1 cellular context compared by ENCODE assay signal in the genomic region with DNA sequence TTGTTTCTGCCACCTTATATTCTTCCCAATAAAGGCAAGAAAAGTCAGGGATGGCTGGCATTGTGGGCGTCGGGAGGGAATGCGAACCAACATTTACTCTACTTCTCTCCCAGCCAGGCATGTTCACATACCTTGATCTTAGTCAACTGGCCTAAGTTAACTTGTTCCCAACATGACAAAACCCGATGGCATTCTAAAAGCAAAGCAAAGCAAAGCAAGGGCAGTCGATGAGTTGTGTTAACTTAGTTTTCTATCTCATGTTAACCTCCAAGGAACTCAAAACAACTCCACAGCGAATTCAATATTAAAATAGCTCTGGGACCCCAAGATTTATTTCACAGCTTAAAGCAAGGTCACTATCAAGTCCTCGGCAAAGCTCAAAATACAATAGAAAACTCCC.
TF ChIP-seq lines count a peak whose summit lies in the region.

No MANE protein-coding gene starts in this region.

TF ChIP-seq in SK-N-SH, 30 proteins besides CTCF, POLR2A, EP300 and RAD21 (continued from another document):
- TF ChIP-seq, protein P1, sequence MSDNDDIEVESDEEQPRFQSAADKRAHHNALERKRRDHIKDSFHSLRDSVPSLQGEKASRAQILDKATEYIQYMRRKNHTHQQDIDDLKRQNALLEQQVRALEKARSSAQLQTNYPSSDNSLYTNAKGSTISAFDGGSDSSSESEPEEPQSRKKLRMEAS (IDR thresholded peaks at IDR 0.05; ENCODE audit: low read depth) = no peak
- TF ChIP-seq POLR2AphosphoS5 (IDR thresholded peaks at IDR 0.05; ENCODE audit: low read depth, low read length) = no peak
- TF ChIP-seq, protein P2, sequence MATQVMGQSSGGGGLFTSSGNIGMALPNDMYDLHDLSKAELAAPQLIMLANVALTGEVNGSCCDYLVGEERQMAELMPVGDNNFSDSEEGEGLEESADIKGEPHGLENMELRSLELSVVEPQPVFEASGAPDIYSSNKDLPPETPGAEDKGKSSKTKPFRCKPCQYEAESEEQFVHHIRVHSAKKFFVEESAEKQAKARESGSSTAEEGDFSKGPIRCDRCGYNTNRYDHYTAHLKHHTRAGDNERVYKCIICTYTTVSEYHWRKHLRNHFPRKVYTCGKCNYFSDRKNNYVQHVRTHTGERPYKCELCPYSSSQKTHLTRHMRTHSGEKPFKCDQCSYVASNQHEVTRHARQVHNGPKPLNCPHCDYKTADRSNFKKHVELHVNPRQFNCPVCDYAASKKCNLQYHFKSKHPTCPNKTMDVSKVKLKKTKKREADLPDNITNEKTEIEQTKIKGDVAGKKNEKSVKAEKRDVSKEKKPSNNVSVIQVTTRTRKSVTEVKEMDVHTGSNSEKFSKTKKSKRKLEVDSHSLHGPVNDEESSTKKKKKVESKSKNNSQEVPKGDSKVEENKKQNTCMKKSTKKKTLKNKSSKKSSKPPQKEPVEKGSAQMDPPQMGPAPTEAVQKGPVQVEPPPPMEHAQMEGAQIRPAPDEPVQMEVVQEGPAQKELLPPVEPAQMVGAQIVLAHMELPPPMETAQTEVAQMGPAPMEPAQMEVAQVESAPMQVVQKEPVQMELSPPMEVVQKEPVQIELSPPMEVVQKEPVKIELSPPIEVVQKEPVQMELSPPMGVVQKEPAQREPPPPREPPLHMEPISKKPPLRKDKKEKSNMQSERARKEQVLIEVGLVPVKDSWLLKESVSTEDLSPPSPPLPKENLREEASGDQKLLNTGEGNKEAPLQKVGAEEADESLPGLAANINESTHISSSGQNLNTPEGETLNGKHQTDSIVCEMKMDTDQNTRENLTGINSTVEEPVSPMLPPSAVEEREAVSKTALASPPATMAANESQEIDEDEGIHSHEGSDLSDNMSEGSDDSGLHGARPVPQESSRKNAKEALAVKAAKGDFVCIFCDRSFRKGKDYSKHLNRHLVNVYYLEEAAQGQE (IDR thresholded peaks at IDR 0.05; ENCODE audit: low read depth, low read length) = no peak
- no peak for TF ChIP-seq RXRA (IDR thresholded peaks at IDR 0.05; ENCODE audit: borderline replicate concordance, low read depth)
- TF ChIP-seq, protein P3, sequence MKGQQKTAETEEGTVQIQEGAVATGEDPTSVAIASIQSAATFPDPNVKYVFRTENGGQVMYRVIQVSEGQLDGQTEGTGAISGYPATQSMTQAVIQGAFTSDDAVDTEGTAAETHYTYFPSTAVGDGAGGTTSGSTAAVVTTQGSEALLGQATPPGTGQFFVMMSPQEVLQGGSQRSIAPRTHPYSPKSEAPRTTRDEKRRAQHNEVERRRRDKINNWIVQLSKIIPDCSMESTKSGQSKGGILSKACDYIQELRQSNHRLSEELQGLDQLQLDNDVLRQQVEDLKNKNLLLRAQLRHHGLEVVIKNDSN (IDR thresholded peaks at IDR 0.05; ENCODE audit: borderline replicate concordance, low read depth) = no peak
- TF ChIP-seq, protein P4, sequence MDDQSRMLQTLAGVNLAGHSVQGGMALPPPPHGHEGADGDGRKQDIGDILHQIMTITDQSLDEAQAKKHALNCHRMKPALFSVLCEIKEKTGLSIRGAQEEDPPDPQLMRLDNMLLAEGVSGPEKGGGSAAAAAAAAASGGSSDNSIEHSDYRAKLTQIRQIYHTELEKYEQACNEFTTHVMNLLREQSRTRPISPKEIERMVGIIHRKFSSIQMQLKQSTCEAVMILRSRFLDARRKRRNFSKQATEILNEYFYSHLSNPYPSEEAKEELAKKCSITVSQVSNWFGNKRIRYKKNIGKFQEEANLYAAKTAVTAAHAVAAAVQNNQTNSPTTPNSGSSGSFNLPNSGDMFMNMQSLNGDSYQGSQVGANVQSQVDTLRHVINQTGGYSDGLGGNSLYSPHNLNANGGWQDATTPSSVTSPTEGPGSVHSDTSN (IDR thresholded peaks at IDR 0.05) = no peak
